In genomic region chr10:14009315-14010082, GRCh38 we compare ENCODE assay signal across 8 cellular contexts.
DNase-seq lines count a peak whose midpoint lies in the region; ATAC-seq and TF ChIP-seq lines count a peak whose summit lies in the region.

No MANE protein-coding gene starts in this region.

- H3K36me3 Mint-ChIP-seq in activated naive CD4-positive, alpha-beta T cell treated with anti-CD3 and anti-CD28 coated beads, Interleukin-2, amount 50 U/mL, for 24 hours, result no peaks in the 10 kb centered on the region

- no peaks in the 10 kb centered on the region for H3K27me3 ChIP-seq in right lobe of liver

- no peaks in the 10 kb centered on the region for H3K9me3 ChIP-seq in right lobe of liver

- ATAC-seq in GM19395 (IDR thresholded peaks at IDR 0.05; ENCODE audit: unreplicated experiment) (peak; percentile 54), right lobe of liver (peak in 3 of 4 donors; percentile 9 to 22 (median 18)), HG03025 (IDR thresholded peaks at IDR 0.05; ENCODE audit: low FRiP score, unreplicated experiment) (no peak)

- no peaks in the 10 kb centered on the region for H3K27me3 Mint-ChIP-seq in activated naive CD4-positive, alpha-beta T cell treated with anti-CD3 and anti-CD28 coated beads, Interleukin-2, amount 50 U/mL, for 24 hours

- H3K4me3 Mint-ChIP-seq in activated naive CD4-positive, alpha-beta T cell treated with anti-CD3 and anti-CD28 coated beads, Interleukin-2, amount 50 U/mL, for 24 hours, result peak overlapping the region; percentile 87

- peak overlapping the region; percentile 94 for H3K27ac Mint-ChIP-seq in activated naive CD4-positive, alpha-beta T cell treated with anti-CD3 and anti-CD28 coated beads, Interleukin-2, amount 50 U/mL, for 24 hours

- in situ Hi-C loops in SK-MEL-5 (cut with HindIII; ENCODE audit: low pct_unique_long_range_greater_than_20kb, low sequenced_read_pairs), result no loop called here

- no peaks in the 10 kb centered on the region for H3K36me3 ChIP-seq in right lobe of liver

- intact Hi-C loops in right lobe of liver (cut with DNase I), result no loop called here

- TF ChIP-seq CTCF in right lobe of liver (IDR thresholded peaks at IDR 0.05), result no peak

- H3K9me3 Mint-ChIP-seq in activated naive CD4-positive, alpha-beta T cell treated with anti-CD3 and anti-CD28 coated beads, Interleukin-2, amount 50 U/mL, for 24 hours, result no peaks in the 10 kb centered on the region

- no peak overlapping the region for H3K4me3 ChIP-seq in right lobe of liver

- TF ChIP-seq POLR2A in right lobe of liver (IDR thresholded peaks at IDR 0.05), result no peak

- peak overlapping the region in 1 of 3 donors; percentile 6 for H3K27ac ChIP-seq in right lobe of liver

- 34% methylated on average over 23 of the region's 23 CpGs for WGBS in right lobe of liver (ENCODE audit: insufficient coverage, low coverage, low lambda C conversion rate, missing lambda C conversion rate)

- DNase-seq in SK-MEL-5 (ENCODE audit: low read depth, low spot score) (peak; percentile 75), right lobe of liver (no peak), RKO (ENCODE audit: low spot score) (no peak), NCI-H2081 (lab: John Stamatoyannopoulos, UW) (no peak)
- DNase-seq in stimulated activated CD8-positive, alpha-beta memory T cell treated with anti-CD3 and anti-CD28 coated beads, Interleukin-15, amount 100 ng/mL, for 4 hours (ENCODE audit: low read depth in 2 of 2), result peak; percentile 46 to 68

- H3K4me1 Mint-ChIP-seq in activated naive CD4-positive, alpha-beta T cell treated with anti-CD3 and anti-CD28 coated beads, Interleukin-2, amount 50 U/mL, for 24 hours, result peaks cover 65% of the 10 kb centered on the region

- H3K4me1 ChIP-seq in right lobe of liver, result no peaks in the 10 kb centered on the region

Comparison
In these comparisons a context has a peak if more than half of its experiments do, and no peak if none do; other contexts are left out.
1. DNase-seq: peak in SK-MEL-5 (single experiment) and stimulated activated CD8-positive, alpha-beta memory T cell treated with anti-CD3 and anti-CD28 coated beads, Interleukin-15, amount 100 ng/mL, for 4 hours (2 of 2); none in right lobe of liver (0 of 3), RKO (single experiment) and NCI-H2081 (0 of 2).